19 cellular contexts compared by ENCODE assay signal in the genomic region with DNA sequence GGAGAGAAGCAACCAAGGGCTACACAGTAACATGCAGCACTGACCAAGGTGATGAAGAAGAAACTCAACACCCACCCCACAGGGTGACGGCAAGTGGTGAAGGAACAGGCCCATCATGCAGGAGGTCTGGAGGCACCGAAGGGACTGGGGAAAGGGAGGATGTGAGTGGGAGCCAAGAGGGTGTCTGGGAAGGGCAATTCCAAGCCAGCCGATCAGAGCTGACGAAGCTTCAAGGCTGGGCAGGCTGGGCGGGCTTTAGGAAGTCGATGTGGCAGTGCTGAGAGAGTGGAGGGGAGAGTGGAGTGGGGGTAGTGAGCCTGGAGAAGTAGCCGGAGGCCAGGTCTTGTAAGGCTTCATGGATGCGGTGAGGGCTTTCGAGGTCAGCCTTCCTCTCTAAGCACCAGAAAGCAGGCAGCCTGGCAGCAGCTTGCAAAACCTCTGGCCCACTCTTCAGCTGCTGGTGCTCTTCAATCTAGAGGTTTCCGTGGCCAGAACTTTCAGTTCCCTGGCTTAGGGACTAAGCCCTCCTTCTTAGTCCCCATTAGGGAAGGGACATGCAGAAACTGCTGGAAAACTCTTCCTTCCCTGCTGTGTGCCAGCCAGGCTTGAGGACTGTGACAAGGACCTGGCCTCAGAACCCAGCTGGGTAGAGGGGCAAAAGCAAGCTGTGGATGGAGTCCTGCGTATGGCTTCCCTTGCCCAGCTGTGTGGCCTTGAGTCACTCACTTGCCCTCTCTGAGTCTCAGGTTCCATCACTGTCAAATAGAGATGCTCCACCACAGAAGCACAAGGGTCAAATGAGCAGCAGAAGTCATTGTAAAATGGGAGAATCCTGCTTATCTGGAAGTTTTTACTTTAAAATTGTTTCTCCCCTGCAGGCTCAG.
DNase-seq lines count a peak whose midpoint lies in the region; ATAC-seq and TF ChIP-seq lines count a peak whose summit lies in the region.
"Had no signal": no experiment of that assay in that cellular context is flagged by ENCODE, and none has a peak within 500 bp of the region (broad histone marks: within the 10 kb centered on the region; RNA-seq: fewer than 3 reads in every experiment).

No MANE protein-coding gene starts in this region.

- no peak overlapping the region for H3K4me3 Mint-ChIP-seq in activated CD4-positive, alpha-beta T cell treated with anti-CD3 and anti-CD28 coated beads, Interleukin-2, amount 10 ng/mL, durations not matched to agents 7 days and 5 days
- no peak overlapping the region for H3K4me3 Mint-ChIP-seq in activated CD4-positive, alpha-beta T cell treated with anti-CD3 and anti-CD28 coated beads for 36 hours
- H3K4me3 Mint-ChIP-seq in memory B cell, result no peak overlapping the region
- H3K4me3 Mint-ChIP-seq: activated CD4-positive, alpha-beta T cell treated with anti-CD3 and anti-CD28 coated beads, Interleukin-2, amount 10 ng/mL, durations not matched to agents 24 days and 14 days; activated naive CD8-positive, alpha-beta T cell treated with anti-CD3 and anti-CD28 coated beads, Interleukin-2, amount 50 U/mL, for 24 hours; activated T-cell treated with anti-CD3 and anti-CD28 coated beads, Interleukin-2, amount 50 U/mL, for 24 hours; endodermal cell; naive thymus-derived CD8-positive, alpha-beta T cell had no signal

- H3K36me3 Mint-ChIP-seq in activated CD4-positive, alpha-beta T cell treated with anti-CD3 and anti-CD28 coated beads, Interleukin-2, amount 10 ng/mL, durations not matched to agents 7 days and 5 days (ENCODE audit: low read depth), result peaks cover 5% of the 10 kb centered on the region
- H3K36me3 Mint-ChIP-seq in activated CD4-positive, alpha-beta T cell treated with anti-CD3 and anti-CD28 coated beads for 36 hours (ENCODE audit: low read depth), result no peaks in the 10 kb centered on the region
- H3K36me3 Mint-ChIP-seq in memory B cell, result peaks cover 1% of the 10 kb centered on the region

- H3K36me3 ChIP-seq in thoracic aorta, result no peaks in the 10 kb centered on the region

- peaks cover 12% of the 10 kb centered on the region for H3K9me3 Mint-ChIP-seq in activated CD4-positive, alpha-beta T cell treated with anti-CD3 and anti-CD28 coated beads, Interleukin-2, amount 10 ng/mL, durations not matched to agents 7 days and 5 days
- no peaks in the 10 kb centered on the region for H3K9me3 Mint-ChIP-seq in activated CD4-positive, alpha-beta T cell treated with anti-CD3 and anti-CD28 coated beads for 36 hours (ENCODE audit: low read depth)
- H3K9me3 Mint-ChIP-seq in memory B cell, result no peaks in the 10 kb centered on the region
- H3K9me3 Mint-ChIP-seq: activated CD4-positive, alpha-beta T cell treated with anti-CD3 and anti-CD28 coated beads, Interleukin-2, amount 10 ng/mL, durations not matched to agents 24 days and 14 days; activated naive CD8-positive, alpha-beta T cell treated with anti-CD3 and anti-CD28 coated beads, Interleukin-2, amount 50 U/mL, for 24 hours; activated T-cell treated with anti-CD3 and anti-CD28 coated beads, Interleukin-2, amount 50 U/mL, for 24 hours had no signal

- intact Hi-C loops in activated CD4-positive, alpha-beta T cell treated with anti-CD3 and anti-CD28 coated beads for 36 hours (cut with DNase I, micrococcal nuclease), result no loop called here

- no peak for TF ChIP-seq CTCF in thoracic aorta (IDR thresholded peaks at IDR 0.05)

- H3K4me1 ChIP-seq in thoracic aorta (ENCODE audit: control insufficient read depth in 1 of 2, low read depth in 2 of 2), result peaks cover 23 to 35% of the 10 kb centered on the region in 2 donors

- no peak overlapping the region for H3K4me3 ChIP-seq in thoracic aorta
- H3K4me3 ChIP-seq: SK-N-MC had no signal

- POLR2A ChIA-PET in activated CD4-positive, alpha-beta T cell treated with anti-CD3 and anti-CD28 coated beads, Interleukin-2, amount 10 ng/mL, durations not matched to agents 7 days and 5 days (lab: Charles Lee), result no interaction called here
- POLR2A ChIA-PET in activated CD4-positive, alpha-beta T cell treated with anti-CD3 and anti-CD28 coated beads for 36 hours (lab: Charles Lee), result no interaction called here

- H3K27me3 ChIP-seq in thoracic aorta (replicated peaks; ENCODE audit: insufficient read depth), result no peaks in the 10 kb centered on the region

- no peak for DNase-seq in activated CD4-positive, alpha-beta T cell treated with anti-CD3 and anti-CD28 coated beads, Interleukin-2, amount 10 ng/mL, durations not matched to agents 7 days and 5 days
- no peak for DNase-seq in activated CD4-positive, alpha-beta T cell treated with anti-CD3 and anti-CD28 coated beads for 36 hours
- peak; percentile 88 for DNase-seq in RPMI7951 (ENCODE audit: low read depth)
- DNase-seq in memory B cell (ENCODE audit: low spot score in 2 of 2), result no peak
- DNase-seq in thoracic aorta (ENCODE audit: low spot score), result no peak
- no peak for DNase-seq in stimulated activated naive CD8-positive, alpha-beta T cell treated with anti-CD3 and anti-CD28 coated beads, Interleukin-15, Interleukin-2, amounts not matched to agents 100 U/mL and 50 U/mL, for 24 hours
- DNase-seq in NCI-H2196 treated with DMSO at 0.1 percent for 48 hours (lab: John Stamatoyannopoulos, UW; ENCODE audit: unreplicated experiment), result no peak
- DNase-seq: activated CD4-positive, alpha-beta T cell treated with anti-CD3 and anti-CD28 coated beads, Interleukin-2, amount 10 ng/mL, durations not matched to agents 24 days and 14 days; activated naive CD8-positive, alpha-beta T cell treated with anti-CD3 and anti-CD28 coated beads, Interleukin-2, amount 50 U/mL, for 24 hours; activated T-cell treated with anti-CD3 and anti-CD28 coated beads, Interleukin-2, amount 50 U/mL, for 24 hours; endodermal cell; foreskin keratinocyte; HCEC 1CT; naive thymus-derived CD8-positive, alpha-beta T cell; NCI-H1105 treated with DMSO at 0.1 percent for 48 hours; NCI-H226; stimulated activated CD4-positive, alpha-beta T cell treated with anti-CD3 and anti-CD28 coated beads, Interleukin-1b, Interleukin-23, amount 100 ng/mL, for 48 hours had no signal

- peaks cover 31% of the 10 kb centered on the region for H3K4me1 Mint-ChIP-seq in activated CD4-positive, alpha-beta T cell treated with anti-CD3 and anti-CD28 coated beads, Interleukin-2, amount 10 ng/mL, durations not matched to agents 7 days and 5 days
- H3K4me1 Mint-ChIP-seq in activated CD4-positive, alpha-beta T cell treated with anti-CD3 and anti-CD28 coated beads for 36 hours, result peaks cover 15% of the 10 kb centered on the region
- H3K4me1 Mint-ChIP-seq in memory B cell, result peaks cover 50% of the 10 kb centered on the region
- H3K4me1 Mint-ChIP-seq: endodermal cell had no signal

- H3K9me3 ChIP-seq in thoracic aorta, result no peaks in the 10 kb centered on the region

- peak overlapping the region; percentile 35 to 56 for H3K27ac ChIP-seq in thoracic aorta
- H3K27ac ChIP-seq: foreskin keratinocyte, SK-N-MC had no signal

- no peak for ATAC-seq in activated CD4-positive, alpha-beta T cell treated with anti-CD3 and anti-CD28 coated beads for 36 hours
- ATAC-seq in memory B cell (ENCODE audit: low read depth), result no peak
- ATAC-seq in thoracic aorta (ENCODE audit: insufficient number of reproducible peaks, low FRiP score, low read depth), result peak; percentile 21
- no peak for ATAC-seq in stimulated activated naive CD8-positive, alpha-beta T cell treated with anti-CD3 and anti-CD28 coated beads, Interleukin-15, Interleukin-2, amounts not matched to agents 100 U/mL and 50 U/mL, for 24 hours
- no peak for ATAC-seq in GM19395 (IDR thresholded peaks at IDR 0.05; ENCODE audit: unreplicated experiment)
- ATAC-seq: activated naive CD8-positive, alpha-beta T cell treated with anti-CD3 and anti-CD28 coated beads, Interleukin-2, amount 50 U/mL, for 24 hours; foreskin keratinocyte; naive thymus-derived CD8-positive, alpha-beta T cell had no signal

- CTCF ChIA-PET in activated CD4-positive, alpha-beta T cell treated with anti-CD3 and anti-CD28 coated beads, Interleukin-2, amount 10 ng/mL, durations not matched to agents 7 days and 5 days (lab: Charles Lee), result interaction anchor here (0.6 to 1.7 kb wide), 3 partner anchors 9 to 37 kb away, joined by 3 to 5 read pairs (median 4); no protein-coding TSS in a partner anchor
- CTCF ChIA-PET in activated CD4-positive, alpha-beta T cell treated with anti-CD3 and anti-CD28 coated beads for 36 hours (lab: Charles Lee), result interaction anchor here (0.6 to 0.7 kb wide), 3 partner anchors 24 to 423 kb away, joined by 3 read pairs; no protein-coding TSS in a partner anchor

- peak overlapping the region; percentile 38 for H3K27ac Mint-ChIP-seq in activated CD4-positive, alpha-beta T cell treated with anti-CD3 and anti-CD28 coated beads, Interleukin-2, amount 10 ng/mL, durations not matched to agents 7 days and 5 days
- no peak overlapping the region for H3K27ac Mint-ChIP-seq in activated CD4-positive, alpha-beta T cell treated with anti-CD3 and anti-CD28 coated beads for 36 hours
- H3K27ac Mint-ChIP-seq in memory B cell, result peak overlapping the region; percentile 79
- H3K27ac Mint-ChIP-seq: activated CD4-positive, alpha-beta T cell treated with anti-CD3 and anti-CD28 coated beads, Interleukin-2, amount 10 ng/mL, durations not matched to agents 24 days and 14 days; activated naive CD8-positive, alpha-beta T cell treated with anti-CD3 and anti-CD28 coated beads, Interleukin-2, amount 50 U/mL, for 24 hours; activated T-cell treated with anti-CD3 and anti-CD28 coated beads, Interleukin-2, amount 50 U/mL, for 24 hours; endodermal cell had no signal

- H3K27me3 Mint-ChIP-seq in activated CD4-positive, alpha-beta T cell treated with anti-CD3 and anti-CD28 coated beads, Interleukin-2, amount 10 ng/mL, durations not matched to agents 7 days and 5 days, result peaks cover 5% of the 10 kb centered on the region
- H3K27me3 Mint-ChIP-seq in activated CD4-positive, alpha-beta T cell treated with anti-CD3 and anti-CD28 coated beads for 36 hours, result peaks cover 2% of the 10 kb centered on the region
- no peaks in the 10 kb centered on the region for H3K27me3 Mint-ChIP-seq in memory B cell
- H3K27me3 Mint-ChIP-seq: activated T-cell treated with anti-CD3 and anti-CD28 coated beads, Interleukin-2, amount 50 U/mL, for 24 hours had no signal
